In genomic region chr20:47503685-47504084, GRCh38 we compare ENCODE assay signal across 8 cellular contexts. TPM values are rescaled to one million over a fixed set of nuclear protein-coding genes. Genes with fewer than 3 reads are reported as not detected.
DNase-seq lines count a peak whose midpoint lies in the region; ATAC-seq, FAIRE-seq and TF ChIP-seq lines count a peak whose summit lies in the region.

No MANE protein-coding gene starts in this region.

- peaks cover 8 to 17% of the 10 kb centered on the region in 2 donors for H3K36me3 Mint-ChIP-seq in activated T-cell treated with anti-CD3 and anti-CD28 coated beads, Interleukin-2, amount 50 U/mL, for 72 hours (ENCODE audit: insufficient read depth in 2 of 2)

- H3K4me1 Mint-ChIP-seq in activated T-cell treated with anti-CD3 and anti-CD28 coated beads, Interleukin-2, amount 50 U/mL, for 72 hours (ENCODE audit: low read depth) = peaks cover 75% of the 10 kb centered on the region

- no peak overlapping the region for H3K27ac ChIP-seq in stomach
- H3K27ac ChIP-seq in kidney (ENCODE audit: low read depth in 2 of 2, low read length in 2 of 2) = no peak overlapping the region

- peak overlapping the region; percentile 65 for H3K27ac Mint-ChIP-seq in activated T-cell treated with anti-CD3 and anti-CD28 coated beads, Interleukin-2, amount 50 U/mL, for 72 hours

- no peak for FAIRE-seq in kidney (lab: Jason Lieb, UNC)

- TF ChIP-seq CTCF in epithelial cell of proximal tubule (conservative IDR thresholded peaks at IDR 0.05; ENCODE audit: low read depth, low read length) (no peak), stomach (IDR thresholded peaks at IDR 0.05) (no peak), kidney (IDR thresholded peaks at IDR 0.05; ENCODE audit: borderline replicate concordance, extremely low read depth, insufficient read depth) (no peak)

- H3K4me3 Mint-ChIP-seq in activated T-cell treated with anti-CD3 and anti-CD28 coated beads, Interleukin-2, amount 50 U/mL, for 72 hours = peak overlapping the region; percentile 77 to 99

- H3K4me1 ChIP-seq in stomach = peaks cover 7 to 56% (median 36%) of the 10 kb centered on the region in 4 donors
- H3K4me1 ChIP-seq in kidney (ENCODE audit: control insufficient read depth in 1 of 2, insufficient read depth in 1 of 2, low read depth in 1 of 2, low read length in 2 of 2) = peaks cover 8 to 16% of the 10 kb centered on the region in 2 donors

- no peak for DNase-seq in activated T-cell treated with anti-CD3 and anti-CD28 coated beads, Interleukin-2, amount 50 U/mL, for 72 hours
- no peak for DNase-seq in activated T-cell treated with anti-CD3 and anti-CD28 coated beads, Interleukin-2, amount 50 U/mL, for 1 hour
- DNase-seq in RKO (ENCODE audit: low spot score) (peak; percentile 36), epithelial cell of proximal tubule (ENCODE audit: low read depth) (no peak), stomach (no peak), hippocampal formation (lab: John Stamatoyannopoulos, UW) (no peak), anterior cingulate cortex (lab: John Stamatoyannopoulos, UW) (no peak), kidney (no peak)

- TF ChIP-seq EP300 in stomach (IDR thresholded peaks at IDR 0.05) = no peak

- intact Hi-C loops in stomach (cut with DNase I; ENCODE audit: low total_unique reads) = loop anchor here (10.0 kb wide), 1 partner anchor 71 kb away; no protein-coding TSS in a partner anchor
- intact Hi-C loops in kidney (cut with DNase I) = no loop called here

- peak overlapping the region; percentile 99 for H3K4me3 ChIP-seq in epithelial cell of proximal tubule (ENCODE audit: low read depth, low read length)
- peak overlapping the region; percentile 71 to 97 (median 92) for H3K4me3 ChIP-seq in stomach
- H3K4me3 ChIP-seq in kidney (ENCODE audit: low read length in 2 of 2) = peak overlapping the region in 1 of 2 donors; percentile 78

- H3K9ac ChIP-seq in kidney (ENCODE audit: low read length in 2 of 2) = no peak overlapping the region

- no peaks in the 10 kb centered on the region for H3K27me3 Mint-ChIP-seq in activated T-cell treated with anti-CD3 and anti-CD28 coated beads, Interleukin-2, amount 50 U/mL, for 72 hours (ENCODE audit: low read depth)

- no peaks in the 10 kb centered on the region for H3K27me3 ChIP-seq in stomach

- 48 to 60% (median 53%) methylated on average over 2 of the region's 2 CpGs for WGBS in stomach, 5 donors

- TF ChIP-seq POLR2A in stomach (IDR thresholded peaks at IDR 0.05) = no peak

- ATAC-seq in activated T-cell treated with anti-CD3 and anti-CD28 coated beads, Interleukin-2, amount 50 U/mL, for 72 hours (replicated peaks in 1 of 2) = no peak

- H3K9me3 Mint-ChIP-seq in activated T-cell treated with anti-CD3 and anti-CD28 coated beads, Interleukin-2, amount 50 U/mL, for 72 hours = no peaks in the 10 kb centered on the region

- H3K9me3 ChIP-seq in stomach (no peaks in the 10 kb centered on the region), kidney (ENCODE audit: control insufficient read depth in 1 of 2, low read length in 2 of 2) (no peaks in the 10 kb centered on the region)

- H3K36me3 ChIP-seq in stomach = no peaks in the 10 kb centered on the region
- H3K36me3 ChIP-seq in kidney (ENCODE audit: control insufficient read depth in 1 of 2, insufficient read depth in 2 of 2, low read length in 2 of 2) = no peaks in the 10 kb centered on the region

RNA-seq across cellular contexts. Expression of gene NCOA3, which starts 2.0 kb away (rescaled TPM):
- total RNA-seq in activated T-cell treated with anti-CD3 and anti-CD28 coated beads, Interleukin-2, amount 50 U/mL, for 72 hours = 100 to 1,000 TPM in 1 of 2 donors, 10 to 100 TPM in 1; 76.0 to 113 TPM
- 12.9 and 17.9 TPM in 2 replicates for total RNA-seq in epithelial cell of proximal tubule
- 10 to 100 TPM in 4 of 5 donors, 1 to 10 TPM in 1; 8.7 to 60.8 (median 27.7) TPM for total RNA-seq in stomach
- 1 to 10 TPM; 4.1 to 8.2 (median 4.3) TPM for polyA plus RNA-seq in stomach
- total RNA-seq in kidney = 38.8 TPM
- polyA plus RNA-seq in kidney (ENCODE audit: insufficient read depth, low read depth, low replicate concordance) = 4.9 TPM
